ENCODE assay signal across 11 cellular contexts in genomic region chr17:27239046-27239445, GRCh38. TPM values are rescaled to one million over a fixed set of nuclear protein-coding genes. Genes with fewer than 3 reads are reported as not detected.
DNase-seq lines count a peak whose midpoint lies in the region; ATAC-seq lines count a peak whose summit lies in the region.
"Had no signal": no experiment of that assay in that cellular context is flagged by ENCODE, and none has a peak within 500 bp of the region (broad histone marks: within the 10 kb centered on the region; RNA-seq: fewer than 3 reads in every experiment).

No MANE protein-coding gene starts in this region.

- no peak overlapping the region for H2AFZ ChIP-seq in neuronal stem cell (ENCODE audit: low read length)

- H3K27ac ChIP-seq in neuronal stem cell (replicated peaks; ENCODE audit: low read length): no peak overlapping the region

- H4K91ac ChIP-seq in neuronal stem cell (ENCODE audit: low read depth, low read length, poor library complexity): no peak overlapping the region

- no peak overlapping the region for H3K23ac ChIP-seq in neuronal stem cell (ENCODE audit: low read depth, low read length, poor library complexity)

- H3K9me3 ChIP-seq in neuronal stem cell (replicated peaks in 1 of 2; ENCODE audit: control insufficient read depth in 2 of 2, insufficient read depth in 1 of 2, low read depth in 1 of 2, low read length in 2 of 2): no peaks in the 10 kb centered on the region

- no peak overlapping the region for H3K14ac ChIP-seq in neuronal stem cell (ENCODE audit: low read length)

- no peak overlapping the region for H4K8ac ChIP-seq in neuronal stem cell (ENCODE audit: low read depth, low read length)

- peak overlapping the region; percentile 88 for H2BK15ac ChIP-seq in neuronal stem cell (ENCODE audit: low read length)

- peak overlapping the region in 2 of 4 donors; percentile 76 to 83 for H3K4me3 Mint-ChIP-seq in IgD-negative memory B cell

- no CpG with 5 or more reads among the region's 5 CpGs for WGBS in neuronal stem cell (ENCODE audit: extremely low coverage in 2 of 2, insufficient read length in 2 of 2, insufficient replicate concordance in 1 of 2), 2 donors

- H3K4me3 ChIP-seq in neuronal stem cell (ENCODE audit: low read length in 2 of 2): no peak overlapping the region

- no peak overlapping the region for H2BK120ac ChIP-seq in neuronal stem cell (ENCODE audit: low read depth, low read length)

- H3K18ac ChIP-seq in neuronal stem cell (ENCODE audit: low read length): peak overlapping the region; percentile 13

- no peak overlapping the region for H3K4me2 ChIP-seq in neuronal stem cell (ENCODE audit: insufficient read depth, low read length, poor library complexity, severe bottlenecking)

- no peaks in the 10 kb centered on the region for H3K36me3 Mint-ChIP-seq in IgD-negative memory B cell

- H3K27me3 ChIP-seq in neuronal stem cell (ENCODE audit: control insufficient read depth in 3 of 3, insufficient read depth in 3 of 3, low read depth in 1 of 3, low read length in 3 of 3): peaks cover 0 to 16% (median 0%) of the 10 kb centered on the region in 3 experiments

- no peaks in the 10 kb centered on the region for H3K27me3 Mint-ChIP-seq in IgD-negative memory B cell

- peak overlapping the region in 2 of 3 donors; percentile 53 to 58 for H3K27ac Mint-ChIP-seq in IgD-negative memory B cell

- H3K4ac ChIP-seq in neuronal stem cell (ENCODE audit: low read length): no peak overlapping the region

- DNase-seq in SIG-M5 treated with dmso at 0.1 percent for 504 hours (lab: John Stamatoyannopoulos, UW; ENCODE audit: unreplicated experiment) (peak; percentile 82), SIG-M5 (lab: John Stamatoyannopoulos, UW) (no peak), neuronal stem cell (ENCODE audit: low spot score) (no peak), NCI-H2171 (lab: John Stamatoyannopoulos, UW) (no peak), HuH-7 (ENCODE audit: low spot score) (no peak)
- DNase-seq: 8988T; activated effector memory CD4-positive, alpha-beta T cell treated with anti-CD3 and anti-CD28 coated beads, Interleukin-2, amount 50 U/mL, for 16 hours; mesendoderm had no signal

- H3K9me3 Mint-ChIP-seq in IgD-negative memory B cell: no peaks in the 10 kb centered on the region

- no peak overlapping the region for H2BK5ac ChIP-seq in neuronal stem cell (ENCODE audit: low read length)

- no peak overlapping the region for H2AK5ac ChIP-seq in neuronal stem cell (ENCODE audit: low read depth, low read length)

- ATAC-seq in GM21526 (IDR thresholded peaks at IDR 0.05; ENCODE audit: low FRiP score, unreplicated experiment) (peak; percentile 46), HG03565 (IDR thresholded peaks at IDR 0.05; ENCODE audit: unreplicated experiment) (no peak)

- H2BK12ac ChIP-seq in neuronal stem cell (ENCODE audit: low read length): no peak overlapping the region

- no peaks in the 10 kb centered on the region for H3K36me3 ChIP-seq in neuronal stem cell (replicated peaks in 1 of 2; ENCODE audit: control insufficient read depth in 2 of 2, insufficient read depth in 2 of 2, low read length in 2 of 2)

- peaks cover 22 to 26% (median 22%) of the 10 kb centered on the region in 3 donors for H3K4me1 Mint-ChIP-seq in IgD-negative memory B cell

- no peak overlapping the region for H3K9ac ChIP-seq in neuronal stem cell (ENCODE audit: low read depth, low read length, poor library complexity)

- peaks cover 0 to under 1% of the 10 kb centered on the region in 2 donors for H3K4me1 ChIP-seq in neuronal stem cell (ENCODE audit: control insufficient read depth in 2 of 2, insufficient read depth in 1 of 2, low read depth in 1 of 2, low read length in 2 of 2)

- H3K79me1 ChIP-seq in neuronal stem cell (ENCODE audit: low read depth, low read length): no peaks in the 10 kb centered on the region

RNA-seq across cellular contexts. Expression of gene WSB1, which starts 54.9 kb away (rescaled TPM):
- polyA plus RNA-seq in IgD-negative memory B cell: 261 TPM
- polyA plus RNA-seq in neuronal stem cell (2013, experiment 1 of 2): 142 TPM
- 142 TPM for polyA plus RNA-seq in neuronal stem cell (2013, experiment 2 of 2)
